ENCODE assay signal across 8 cellular contexts in the genomic region with DNA sequence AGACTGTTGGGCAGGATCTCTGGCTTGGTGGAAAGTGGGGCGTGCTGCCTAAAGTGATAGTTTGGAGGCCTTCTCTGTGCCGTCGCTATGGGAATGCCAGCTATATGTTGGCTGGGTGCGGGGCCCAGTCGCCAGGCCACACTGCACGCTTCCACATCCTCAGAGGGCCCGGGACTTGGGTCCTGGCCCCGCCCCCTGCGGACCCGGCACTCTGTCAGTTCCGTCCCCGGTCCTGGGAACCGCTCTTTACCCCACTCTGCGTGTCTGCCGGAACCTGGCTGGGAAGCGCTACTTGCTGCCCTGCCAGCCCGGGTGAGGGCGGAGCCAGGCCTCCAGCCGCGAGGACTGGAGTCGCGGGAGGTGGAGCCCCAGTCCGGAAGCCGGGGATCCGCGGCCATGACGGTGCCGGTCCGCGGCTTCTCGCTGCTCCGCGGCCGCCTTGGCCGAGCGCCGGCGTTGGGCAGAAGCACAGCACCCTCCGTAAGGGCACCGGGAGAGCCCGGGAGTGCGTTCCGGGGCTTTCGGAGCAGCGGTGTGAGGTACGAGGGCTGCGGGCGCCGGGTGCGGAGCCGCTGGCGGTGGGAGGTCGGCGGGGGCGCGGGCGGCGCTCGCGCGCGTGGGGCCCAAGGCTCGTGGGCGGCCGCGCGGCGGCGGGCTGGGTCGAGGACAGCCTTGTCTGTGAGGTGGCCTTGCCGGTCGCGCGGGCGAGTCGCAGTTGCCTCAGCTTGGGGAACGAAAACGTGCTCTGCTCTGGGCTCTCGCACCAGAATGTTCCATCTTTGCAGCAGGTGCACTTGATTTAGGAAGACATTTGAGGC. TPM values are rescaled to one million over a fixed set of nuclear protein-coding genes. Genes with fewer than 3 reads are reported as not detected.
DNase-seq lines count a peak whose midpoint lies in the region; ATAC-seq, FAIRE-seq and TF ChIP-seq lines count a peak whose summit lies in the region.

TSS of gene MTHFD2L (plus strand) at position 376 of the 818 bp plus-strand sequence. CDS start at position 397, 21 bp downstream.

- H3K27ac ChIP-seq in hepatocyte (peak within 1 kb of the TSS; percentile 94), aorta (ENCODE audit: low read depth in 1 of 2, low read length in 2 of 2) (peak within 1 kb of the TSS; percentile 47 to 93)

- intact Hi-C loops in aorta (cut with DNase I) = no loop called here

- WGBS in hepatocyte (ENCODE audit: low lambda C conversion rate, missing lambda C conversion rate) = under 1% methylated on average over 53 of the region's 79 CpGs
- 0% methylated on average over 79 of the region's 79 CpGs for WGBS in aorta, 2 donors

- H4K20me1 ChIP-seq in hepatocyte (ENCODE audit: insufficient read depth, poor library complexity, severe bottlenecking) = peaks cover 7% of the 10 kb centered on the region

- H3K36me3 ChIP-seq in hepatocyte (replicated peaks; ENCODE audit: insufficient read depth, low read depth) = no peaks in the 10 kb centered on the region
- H3K36me3 ChIP-seq in aorta (ENCODE audit: control insufficient read depth in 1 of 2, insufficient read depth in 2 of 2, low read length in 1 of 2) = no peaks in the 10 kb centered on the region

- H3K4me1 ChIP-seq in hepatocyte (ENCODE audit: insufficient read depth) (peaks cover 19% of the 10 kb centered on the region), aorta (ENCODE audit: control insufficient read depth in 1 of 2, insufficient read depth in 2 of 2, low read length in 2 of 2) (peaks cover 0 to 2% of the 10 kb centered on the region in 2 donors)

- H3K27me3 ChIP-seq in hepatocyte (no peaks in the 10 kb centered on the region), aorta (ENCODE audit: control insufficient read depth in 1 of 2, insufficient read depth in 2 of 2, low read length in 1 of 2) (no peaks in the 10 kb centered on the region)

- ATAC-seq in HG02970 (IDR thresholded peaks at IDR 0.05; ENCODE audit: low FRiP score, unreplicated experiment) (peak; percentile 99), aorta (ENCODE audit: low FRiP score) (peak; percentile 99)

- no peak for TF ChIP-seq CTCF in hepatocyte (IDR thresholded peaks at IDR 0.05; ENCODE audit: poor library complexity)

- peak; percentile 97 for FAIRE-seq in GM18507 (lab: Jason Lieb, UNC)

- H2AFZ ChIP-seq in hepatocyte = peak within 1 kb of the TSS; percentile 85

- H3K9me3 ChIP-seq in hepatocyte (ENCODE audit: low read depth) = no peaks in the 10 kb centered on the region
- H3K9me3 ChIP-seq in aorta (ENCODE audit: control insufficient read depth, low read length) = no peaks in the 10 kb centered on the region

- peak; percentile 86 for DNase-seq in GM18507 (ENCODE audit: extremely low spot score, insufficient read length, low read depth)
- DNase-seq in NCI-H187 treated with DMSO at 0.1 percent for 48 hours (lab: John Stamatoyannopoulos, UW) = peak; percentile 70
- DNase-seq in T-helper 9 cell = peak; percentile 59
- DNase-seq in astrocyte of the hippocampus (ENCODE audit: low read depth, low spot score) = peak; percentile 98
- peak; percentile 97 for DNase-seq in hepatocyte (ENCODE audit: low spot score)
- peak; percentile 89 for DNase-seq in renal cortical epithelial cell (ENCODE audit: low read depth)
- DNase-seq in aorta = peak; percentile 96 to 97

- peak within 1 kb of the TSS; percentile 76 for H3K4me2 ChIP-seq in hepatocyte

- H3K4me3 ChIP-seq in hepatocyte = peak within 1 kb of the TSS; percentile 71
- H3K4me3 ChIP-seq in aorta (ENCODE audit: low read length in 2 of 2) = peak within 1 kb of the TSS; percentile 83 to 90

- peaks cover 45% of the 10 kb centered on the region for H3K79me2 ChIP-seq in hepatocyte

- H3K9me2 ChIP-seq in hepatocyte (replicated peaks; ENCODE audit: insufficient read depth) = no peaks in the 10 kb centered on the region

RNA-seq across cellular contexts. Expression of gene MTHFD2L, which starts in this region (rescaled TPM):
- total RNA-seq in hepatocyte = 29.4 and 32.0 TPM in 2 replicates
- polyA plus RNA-seq in hepatocyte = 20.0 and 26.3 TPM in 2 replicates
- 22.2 and 71.8 TPM in 2 replicates for total RNA-seq in renal cortical epithelial cell
- 10 to 100 TPM; 13.7 to 13.8 TPM for total RNA-seq in aorta
- 10 to 100 TPM in 1 of 2 donors, 1 to 10 TPM in 1; 7.1 to 12.3 TPM for polyA plus RNA-seq in aorta

Comparison
In these comparisons a context has a peak if more than half of its experiments do, and no peak if none do; other contexts are left out.
1. Peak in every context shown above with its lines: DNase-seq, ATAC-seq, H3K4me3 ChIP-seq and H3K27ac ChIP-seq.